In genomic region chr1:3539707-3540425, GRCh38 we compare ENCODE assay signal across 10 cellular contexts.
A peak's percentile ranks its signal among the peaks of the same experiment; 100 is the strongest.
DNase-seq lines count a peak whose midpoint lies in the region; ATAC-seq and TF ChIP-seq lines count a peak whose summit lies in the region.
"Had no signal": no experiment of that assay in that cellular context is flagged by ENCODE, and none has a peak within 500 bp of the region (broad histone marks: within the 10 kb centered on the region; RNA-seq: fewer than 3 reads in every experiment).

No MANE protein-coding gene starts in this region.

- H3K9me3 Mint-ChIP-seq in Caco-2 (ENCODE audit: unreplicated experiment) = no peaks in the 10 kb centered on the region

- WGBS in sigmoid colon, 2 donors = 69 to 81% methylated on average over 24 of the region's 24 CpGs

- in situ Hi-C loops in G401 (cut with HindIII; ENCODE audit: low sequenced_read_pairs) = loop anchor here (5.0 kb wide), 1 partner anchor 87 kb away; the partner anchor contains the start of gene TPRG1L

- H3K9me3 ChIP-seq in left ventricle myocardium inferior (replicated peaks) = no peaks in the 10 kb centered on the region
- no peaks in the 10 kb centered on the region for H3K9me3 ChIP-seq in sigmoid colon
- no peaks in the 10 kb centered on the region for H3K9me3 ChIP-seq in Caco-2

- DNase-seq in G401 (ENCODE audit: low spot score) = peak; percentile 50
- peak; percentile 92 for DNase-seq in astrocyte of the hippocampus (ENCODE audit: low read depth, low spot score)
- DNase-seq in left ventricle myocardium inferior = no peak
- no peak for DNase-seq in sigmoid colon
- DNase-seq in stimulated activated CD4-positive, alpha-beta T cell treated with anti-CD3 and anti-CD28 coated beads, Interleukin-2, amount 100 ng/mL, for 24 hours = no peak
- no peak for DNase-seq in Caco-2
- DNase-seq in activated CD4-positive, alpha-beta T cell treated with anti-CD3 and anti-CD28 coated beads for 1 hour = no peak
- DNase-seq: NCI-H82, T-helper 1 cell had no signal

- no peaks in the 10 kb centered on the region for H3K36me3 Mint-ChIP-seq in Caco-2 (ENCODE audit: insufficient read depth, unreplicated experiment)

- TF ChIP-seq CTCF in left ventricle myocardium inferior (IDR thresholded peaks at IDR 0.05; ENCODE audit: borderline replicate concordance) (no peak), sigmoid colon (IDR thresholded peaks at IDR 0.05) (no peak), Caco-2 (IDR thresholded peaks at IDR 0.05; ENCODE audit: insufficient read depth in 1 of 2, low read depth in 1 of 2, low read length in 1 of 2, severe bottlenecking in 1 of 2, unreplicated experiment in 1 of 2) (no peak)

- CTCF ChIA-PET in Caco-2 (lab: Charles Lee) = no interaction called here

- no peak overlapping the region for H3K27ac Mint-ChIP-seq in Caco-2 (ENCODE audit: unreplicated experiment)

- H3K4me3 ChIP-seq in left ventricle myocardium inferior (no peak overlapping the region), sigmoid colon (no peak overlapping the region), Caco-2 (ENCODE audit: low read depth, low read length) (no peak overlapping the region)

- POLR2A ChIA-PET in Caco-2 (lab: Charles Lee) = no interaction called here

- no peaks in the 10 kb centered on the region for H3K27me3 ChIP-seq in left ventricle myocardium inferior (ENCODE audit: low read depth)
- H3K27me3 ChIP-seq in sigmoid colon = no peaks in the 10 kb centered on the region
- no peaks in the 10 kb centered on the region for H3K27me3 ChIP-seq in Caco-2 (replicated peaks; ENCODE audit: control insufficient read depth, insufficient read depth, low read length)

- H3K4me1 ChIP-seq in left ventricle myocardium inferior (peaks cover 30% of the 10 kb centered on the region), sigmoid colon (peaks cover 0 to 35% (median 25%) of the 10 kb centered on the region in 4 donors), Caco-2 (no peaks in the 10 kb centered on the region)

- no peak for TF ChIP-seq EP300 in sigmoid colon (IDR thresholded peaks at IDR 0.05)

- H3K36me3 ChIP-seq in left ventricle myocardium inferior = no peaks in the 10 kb centered on the region
- H3K36me3 ChIP-seq in sigmoid colon = no peaks in the 10 kb centered on the region
- no peaks in the 10 kb centered on the region for H3K36me3 ChIP-seq in Caco-2 (ENCODE audit: control insufficient read depth, insufficient read depth, low read length)

- no peak for ATAC-seq in HG03432 (IDR thresholded peaks at IDR 0.05; ENCODE audit: unreplicated experiment)

- H3K4me1 Mint-ChIP-seq in Caco-2 (ENCODE audit: low read depth, unreplicated experiment) = peaks cover 4% of the 10 kb centered on the region

- peak overlapping the region; percentile 76 for H3K27ac ChIP-seq in left ventricle myocardium inferior (replicated peaks)
- H3K27ac ChIP-seq in sigmoid colon = peak overlapping the region; percentile 16 to 66 (median 41)

- no peak overlapping the region for H3K4me3 Mint-ChIP-seq in Caco-2 (ENCODE audit: unreplicated experiment)

- no peaks in the 10 kb centered on the region for H3K27me3 Mint-ChIP-seq in Caco-2 (ENCODE audit: insufficient read depth, unreplicated experiment)

- BruUV-seq in Caco-2 (replicated peaks; lab: Mats Ljungman, UMichigan) = no TSS peak

- TF ChIP-seq POLR2A in sigmoid colon (IDR thresholded peaks at IDR 0.05) = no peak

- intact Hi-C loops in left ventricle myocardium inferior (cut with micrococcal nuclease) (no loop called here), sigmoid colon (cut with DNase I) (no loop called here), Caco-2 (cut with micrococcal nuclease; ENCODE audit: unreplicated experiment) (no loop called here)

Comparison
In these comparisons a context has a peak if more than half of its experiments do, and no peak if none do; other contexts are left out.
1. DNase-seq: peak in G401 (single experiment) and astrocyte of the hippocampus (single experiment); none in left ventricle myocardium inferior (single experiment), sigmoid colon (single experiment), stimulated activated CD4-positive, alpha-beta T cell treated with anti-CD3 and anti-CD28 coated beads, Interleukin-2, amount 100 ng/mL, for 24 hours (0 of 2), Caco-2 (0 of 2) and activated CD4-positive, alpha-beta T cell treated with anti-CD3 and anti-CD28 coated beads for 1 hour (single experiment).